ENCODE assay signal across 22 cellular contexts in the genomic region with DNA sequence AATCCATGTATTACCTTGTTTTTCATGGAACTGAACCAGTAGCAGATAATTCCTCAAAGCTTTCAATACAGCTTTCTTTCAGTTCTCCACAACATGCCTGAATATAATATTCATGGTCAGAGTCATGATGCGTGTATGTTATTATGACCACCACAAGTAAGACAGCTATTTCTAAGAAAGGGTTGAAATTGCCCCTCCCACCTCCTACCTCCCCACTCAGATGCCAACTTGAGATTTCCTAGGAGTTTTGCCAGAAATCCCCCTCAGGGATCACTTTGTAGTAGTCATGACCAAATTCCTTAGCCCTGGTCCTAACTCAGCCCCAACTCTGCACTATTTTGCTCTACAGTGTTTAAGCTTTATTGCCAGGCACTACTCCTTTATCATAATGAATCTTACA.
"Had no signal": no experiment of that assay in that cellular context is flagged by ENCODE, and none has a peak within 500 bp of the region (broad histone marks: within the 10 kb centered on the region; RNA-seq: fewer than 3 reads in every experiment).

No MANE protein-coding gene starts in this region.

- ATAC-seq: PC-3 had no signal

- DNase-seq: activated B cell treated with CpG ODN at 0.5 μM for 24 hours; activated CD4-positive, alpha-beta memory T cell treated with anti-CD3 and anti-CD28 coated beads, Interleukin-2, amount 10 ng/mL, durations not matched to agents 7 days and 5 days; activated CD4-positive, alpha-beta T cell treated with anti-CD3 and anti-CD28 coated beads, Interleukin-2, amount 50 U/mL, for 1 hour; activated gamma-delta T cell; activated naive CD4-positive, alpha-beta T cell treated with anti-CD3 and anti-CD28 coated beads for 36 hours; activated T-cell treated with anti-CD3 and anti-CD28 coated beads for 4 hours; activated T-cell treated with anti-CD3 and anti-CD28 coated beads, Interleukin-2, amount 50 U/mL, for 48 hours; aorta; KG1; NCI-H1048; NCI-H146; NCI-H187 treated with DMSO at 0.1 percent for 48 hours; NCI-H2081 treated with DMSO at 0.1 percent for 48 hours; NCI-H446; NCI-H524; PC-3; SHP77 treated with DMSO at 0.1 percent for 48 hours had no signal

- H3K4me3 Mint-ChIP-seq: activated B cell treated with CpG ODN at 0.5 μM for 24 hours; activated CD4-positive, alpha-beta memory T cell treated with anti-CD3 and anti-CD28 coated beads, Interleukin-2, amount 10 ng/mL, durations not matched to agents 7 days and 5 days; activated naive CD4-positive, alpha-beta T cell treated with anti-CD3 and anti-CD28 coated beads for 36 hours; activated T-helper 17 cell treated with anti-CD3 and anti-CD28 coated beads, Interleukin-2, amount 50 U/mL, for 72 hours; brain; central memory CD8-positive, alpha-beta T cell; IgD-negative memory B cell; T-helper 2 cell treated with Interferon-gamma antibody and Interleukin-4, amounts not matched to agents 5 μg/mL and 100 μg/mL, for 36 hours had no signal

- H3K9me3 Mint-ChIP-seq: activated B cell treated with CpG ODN at 0.5 μM for 24 hours; activated CD4-positive, alpha-beta memory T cell treated with anti-CD3 and anti-CD28 coated beads, Interleukin-2, amount 10 ng/mL, durations not matched to agents 7 days and 5 days; activated naive CD4-positive, alpha-beta T cell treated with anti-CD3 and anti-CD28 coated beads for 36 hours; activated T-helper 17 cell treated with anti-CD3 and anti-CD28 coated beads, Interleukin-2, amount 50 U/mL, for 72 hours; brain; central memory CD8-positive, alpha-beta T cell; IgD-negative memory B cell; T-helper 2 cell treated with Interferon-gamma antibody and Interleukin-4, amounts not matched to agents 5 μg/mL and 100 μg/mL, for 36 hours had no signal

- H3K27me3 Mint-ChIP-seq: activated B cell treated with CpG ODN at 0.5 μM for 24 hours; activated CD4-positive, alpha-beta memory T cell treated with anti-CD3 and anti-CD28 coated beads, Interleukin-2, amount 10 ng/mL, durations not matched to agents 7 days and 5 days; activated T-helper 17 cell treated with anti-CD3 and anti-CD28 coated beads, Interleukin-2, amount 50 U/mL, for 72 hours; central memory CD8-positive, alpha-beta T cell; IgD-negative memory B cell had no signal

- H3K27ac Mint-ChIP-seq: activated B cell treated with CpG ODN at 0.5 μM for 24 hours; activated CD4-positive, alpha-beta memory T cell treated with anti-CD3 and anti-CD28 coated beads, Interleukin-2, amount 10 ng/mL, durations not matched to agents 7 days and 5 days; activated naive CD4-positive, alpha-beta T cell treated with anti-CD3 and anti-CD28 coated beads for 36 hours; T-helper 2 cell treated with Interferon-gamma antibody and Interleukin-4, amounts not matched to agents 5 μg/mL and 100 μg/mL, for 36 hours had no signal
